ENCODE assay signal across 9 cellular contexts in the genomic region with DNA sequence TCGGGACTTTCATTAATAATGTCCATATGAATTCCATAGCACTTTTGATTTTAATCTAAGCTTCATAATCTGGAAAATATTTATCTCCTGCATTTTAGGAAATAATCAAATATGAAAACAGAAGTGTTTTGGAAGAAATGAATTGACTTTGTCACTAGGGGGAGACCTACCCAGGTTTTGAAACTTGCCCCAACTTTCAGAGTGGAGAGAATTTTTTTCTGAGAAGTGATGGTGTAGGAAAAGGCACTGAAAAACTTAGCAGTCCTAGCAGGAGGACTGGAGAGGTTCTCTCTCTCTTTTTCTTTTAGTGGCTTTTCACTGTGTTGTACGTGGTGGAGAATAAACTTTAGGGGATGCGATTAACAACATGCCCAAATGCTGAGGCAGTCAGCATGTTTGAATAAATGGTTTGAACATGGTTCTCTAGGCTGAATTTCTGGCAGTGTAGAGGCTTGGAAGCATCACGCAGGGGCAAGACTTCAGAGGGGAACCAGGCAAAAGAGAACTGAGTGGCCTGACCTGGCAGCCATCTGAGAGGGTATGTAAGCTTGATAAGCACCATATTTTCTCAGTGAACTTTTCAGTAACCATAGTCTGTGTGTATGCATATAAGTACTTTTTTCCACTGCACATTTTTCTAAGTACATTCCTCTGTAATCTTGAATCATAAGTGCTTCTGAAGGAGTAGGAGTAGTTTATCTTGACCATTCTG.
DNase-seq lines count a peak whose midpoint lies in the region; ATAC-seq, FAIRE-seq and TF ChIP-seq lines count a peak whose summit lies in the region.
"Had no signal": no experiment of that assay in that cellular context is flagged by ENCODE, and none has a peak within 500 bp of the region (broad histone marks: within the 10 kb centered on the region; RNA-seq: fewer than 3 reads in every experiment).

No MANE protein-coding gene starts in this region.

- no peak for TF ChIP-seq EP300 in GM12878 (IDR thresholded peaks at IDR 0.05; ENCODE audit: borderline replicate concordance in 1 of 2, control insufficient read depth in 1 of 2, low read depth in 2 of 2, low read length in 2 of 2)
- TF ChIP-seq EP300 in upper lobe of left lung (IDR thresholded peaks at IDR 0.05): no peak

- TF ChIP-seq RAD21 in GM12878 (IDR thresholded peaks at IDR 0.05; ENCODE audit: insufficient read depth, low read depth, low read length): peak; percentile 72

- DNase-seq in CD14-positive monocyte (ENCODE audit: low spot score) (no peak), NCI-H1105 treated with DMSO at 0.1 percent for 48 hours (lab: John Stamatoyannopoulos, UW) (peak; percentile 31), GM12878 (ENCODE audit: low read depth, low spot score) (no peak), kidney epithelial cell (ENCODE audit: low read depth) (no peak), upper lobe of left lung (peak in 1 of 2 donors; percentile 24), cortex of kidney (lab: John Stamatoyannopoulos, UW) (no peak), cerebellum (ENCODE audit: low spot score) (no peak)

- H3K4me3 ChIP-seq in GM12878: no peak overlapping the region
- H3K4me3 ChIP-seq in kidney epithelial cell (ENCODE audit: low read depth, low read length): no peak overlapping the region
- H3K4me3 ChIP-seq in upper lobe of left lung: no peak overlapping the region
- H3K4me3 ChIP-seq: SJCRH30 had no signal

- H2AFZ ChIP-seq in GM12878 (ENCODE audit: control insufficient read depth, low read depth, low read length): no peak overlapping the region

- peaks cover 6% of the 10 kb centered on the region for H3K4me1 Mint-ChIP-seq in CD14-positive monocyte

- no peaks in the 10 kb centered on the region for H3K36me3 ChIP-seq in GM12878 (ENCODE audit: control insufficient read depth in 2 of 2, insufficient read depth in 2 of 2, low read length in 1 of 2)
- H3K36me3 ChIP-seq in kidney epithelial cell (ENCODE audit: control insufficient read depth, insufficient read depth, low read length): no peaks in the 10 kb centered on the region
- no peaks in the 10 kb centered on the region for H3K36me3 ChIP-seq in upper lobe of left lung
- H3K36me3 ChIP-seq: SJCRH30 had no signal

- no peaks in the 10 kb centered on the region for H3K36me3 Mint-ChIP-seq in CD14-positive monocyte

- CTCF ChIA-PET in GM12878 (lab: Yijun Ruan, JAX): interaction anchor here (0.6 to 2.1 kb wide), 17 partner anchors 9 to 507 kb away, joined by 3 to 19 read pairs (median 3); no protein-coding TSS in a partner anchor

- SMC1A ChIA-PET in GM12878 (lab: Charles Lee; ENCODE audit: uncharacterized antibody, unreplicated experiment): interaction anchor here (0.7 to 1.8 kb wide), 12 partner anchors 47 to 601 kb away, joined by 3 to 10 read pairs (median 3); no protein-coding TSS in a partner anchor

- H3K27ac Mint-ChIP-seq in CD14-positive monocyte: peak overlapping the region in 2 of 7 donors; percentile 15 to 28

- TF ChIP-seq CTCF in CD14-positive monocyte (IDR thresholded peaks at IDR 0.05): peak; percentile 67
- TF ChIP-seq CTCF in GM12878 (IDR thresholded peaks at IDR 0.05 in 2 of 3, conservative IDR thresholded peaks at IDR 0.05 in 1 of 3; ENCODE audit: control insufficient read depth in 2 of 3, extremely low read depth in 1 of 3, insufficient read depth in 1 of 3, low read depth in 3 of 3, low read length in 3 of 3): peak; percentile 43 to 64 (median 48); a peak in 5 of 6 replicates
- peak; percentile 58 for TF ChIP-seq CTCF in kidney epithelial cell (IDR thresholded peaks at IDR 0.05; ENCODE audit: insufficient read depth, low read length, poor library complexity, severe bottlenecking)
- TF ChIP-seq CTCF in upper lobe of left lung (IDR thresholded peaks at IDR 0.05): peak in 5 of 6 experiments; percentile 19 to 61 (median 47)

- in situ Hi-C loops in GM12878 (cut with MboI): loop anchor here (10.0 kb wide), 1 partner anchor 596 kb away; no protein-coding TSS in a partner anchor

- H3K27me3 ChIP-seq in GM12878 (replicated peaks in 1 of 2; ENCODE audit: control insufficient read depth in 2 of 2, insufficient read depth in 2 of 2, low read length in 1 of 2): no peaks in the 10 kb centered on the region; a peak in 1 of 4 replicates
- no peaks in the 10 kb centered on the region for H3K27me3 ChIP-seq in kidney epithelial cell (ENCODE audit: control insufficient read depth, insufficient read depth, low read length)
- H3K27me3 ChIP-seq in upper lobe of left lung: no peaks in the 10 kb centered on the region
- H3K27me3 ChIP-seq: SJCRH30 had no signal

- peak; percentile 50 for ATAC-seq in GM18519 (IDR thresholded peaks at IDR 0.05; ENCODE audit: low FRiP score, unreplicated experiment)
- peak; percentile 58 for ATAC-seq in GM12878
- peak; percentile 80 to 82 for ATAC-seq in upper lobe of left lung (ENCODE audit: low FRiP score in 2 of 2)

- POLR2A ChIA-PET in GM12878 (lab: Charles Lee): interaction anchor here (0.6 kb wide), 1 partner anchor 114 kb away, joined by 3 read pairs; no protein-coding TSS in a partner anchor

- peaks cover 0 to 2% (median 0%) of the 10 kb centered on the region in 3 donors for H3K27me3 Mint-ChIP-seq in CD14-positive monocyte (ENCODE audit: low read depth in 3 of 3)

- H3K79me2 ChIP-seq in GM12878 (ENCODE audit: control insufficient read depth, insufficient read depth, low read length): no peaks in the 10 kb centered on the region

- intact Hi-C loops in CD14-positive monocyte (cut with micrococcal nuclease) (no loop called here), GM12878 (cut with micrococcal nuclease; ENCODE audit: unreplicated experiment) (loop anchor here (1.0 to 5.0 kb wide), 5 partner anchors 68 to 599 kb away; partner anchors contain the start of gene NEK7)

- no peaks in the 10 kb centered on the region for H3K9me3 ChIP-seq in GM12878 (replicated peaks; ENCODE audit: control insufficient read depth, insufficient read depth, low read length)
- no peaks in the 10 kb centered on the region for H3K9me3 ChIP-seq in upper lobe of left lung
- H3K9me3 ChIP-seq: SJCRH30 had no signal

- H4K20me1 ChIP-seq in GM12878 (ENCODE audit: control insufficient read depth, insufficient read depth): no peaks in the 10 kb centered on the region

- WGBS in GM12878 (ENCODE audit: insufficient coverage, insufficient replicate concordance, low lambda C conversion rate, missing lambda C conversion rate): 29% methylated on average over 4 of the region's 4 CpGs
- 19 to 29% methylated on average over 4 of the region's 4 CpGs for WGBS in upper lobe of left lung, 2 donors

- RAD21 ChIA-PET in GM12878 (lab: Charles Lee; ENCODE audit: unreplicated experiment): interaction anchor here (1.0 to 1.7 kb wide), 4 partner anchors 70 to 379 kb away, joined by 3 to 4 read pairs (median 4); no protein-coding TSS in a partner anchor

- H3K27ac ChIP-seq in GM12878 (ENCODE audit: control insufficient read depth, insufficient read depth): no peak overlapping the region
- H3K27ac ChIP-seq in upper lobe of left lung: peak overlapping the region in 2 of 4 donors; percentile 29 to 50
- H3K27ac ChIP-seq: SJCRH30 had no signal

- peaks cover 0 to 3% (median 0%) of the 10 kb centered on the region in 7 donors for H3K9me3 Mint-ChIP-seq in CD14-positive monocyte

- no peak overlapping the region for H3K4me2 ChIP-seq in GM12878 (ENCODE audit: control insufficient read depth, insufficient read depth)

- no TSS peak for BruUV-seq in GM12878 (replicated peaks; lab: Mats Ljungman, UMichigan)

- peak; percentile 38 for FAIRE-seq in GM12878 (lab: Jason Lieb, UNC)

- H3K4me1 ChIP-seq in GM12878 (ENCODE audit: control insufficient read depth, insufficient read depth, low read length) (no peaks in the 10 kb centered on the region), upper lobe of left lung (peaks cover 0 to 9% (median 3%) of the 10 kb centered on the region in 4 donors)
- H3K4me1 ChIP-seq: SJCRH30 had no signal

- TF ChIP-seq POLR2A in GM12878 (IDR thresholded peaks at IDR 0.05; ENCODE audit: low read depth, low read length) (no peak), upper lobe of left lung (IDR thresholded peaks at IDR 0.05) (no peak)

- no peak overlapping the region for H3K4me3 Mint-ChIP-seq in CD14-positive monocyte

- no peak overlapping the region for H3K9ac ChIP-seq in GM12878 (ENCODE audit: control insufficient read depth, insufficient read depth, low read length)

TF ChIP-seq in GM12878, 131 proteins besides CTCF, POLR2A, EP300 and RAD21:
- TF ChIP-seq SMC3 (IDR thresholded peaks at IDR 0.05; ENCODE audit: borderline replicate concordance, low read length): peak; percentile 76
- peak; percentile 45; the same call in 1 of the 2 replicates for TF ChIP-seq ZNF24 (IDR thresholded peaks at IDR 0.05)
- no peak for TF ChIP-seq BCL11A (IDR thresholded peaks at IDR 0.05; ENCODE audit: low read depth, low read length)
- TF ChIP-seq, protein P1, sequence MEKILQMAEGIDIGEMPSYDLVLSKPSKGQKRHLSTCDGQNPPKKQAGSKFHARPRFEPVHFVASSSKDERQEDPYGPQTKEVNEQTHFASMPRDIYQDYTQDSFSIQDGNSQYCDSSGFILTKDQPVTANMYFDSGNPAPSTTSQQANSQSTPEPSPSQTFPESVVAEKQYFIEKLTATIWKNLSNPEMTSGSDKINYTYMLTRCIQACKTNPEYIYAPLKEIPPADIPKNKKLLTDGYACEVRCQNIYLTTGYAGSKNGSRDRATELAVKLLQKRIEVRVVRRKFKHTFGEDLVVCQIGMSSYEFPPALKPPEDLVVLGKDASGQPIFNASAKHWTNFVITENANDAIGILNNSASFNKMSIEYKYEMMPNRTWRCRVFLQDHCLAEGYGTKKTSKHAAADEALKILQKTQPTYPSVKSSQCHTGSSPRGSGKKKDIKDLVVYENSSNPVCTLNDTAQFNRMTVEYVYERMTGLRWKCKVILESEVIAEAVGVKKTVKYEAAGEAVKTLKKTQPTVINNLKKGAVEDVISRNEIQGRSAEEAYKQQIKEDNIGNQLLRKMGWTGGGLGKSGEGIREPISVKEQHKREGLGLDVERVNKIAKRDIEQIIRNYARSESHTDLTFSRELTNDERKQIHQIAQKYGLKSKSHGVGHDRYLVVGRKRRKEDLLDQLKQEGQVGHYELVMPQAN (conservative IDR thresholded peaks at IDR 0.05): no peak
- TF ChIP-seq BACH1 (IDR thresholded peaks at IDR 0.05; ENCODE audit: borderline replicate concordance): no peak
